16 cellular contexts compared by ENCODE assay signal in genomic region chr10:93417264-93417663, GRCh38.
DNase-seq lines count a peak whose midpoint lies in the region; ATAC-seq and TF ChIP-seq lines count a peak whose summit lies in the region.
"Had no signal": no experiment of that assay in that cellular context is flagged by ENCODE, and none has a peak within 500 bp of the region (broad histone marks: within the 10 kb centered on the region; RNA-seq: fewer than 3 reads in every experiment).

No MANE protein-coding gene starts in this region.

- peaks cover 42% of the 10 kb centered on the region for H3K36me3 Mint-ChIP-seq in activated T-cell treated with anti-CD3 and anti-CD28 coated beads, Interleukin-2, amount 50 U/mL, for 24 hours (ENCODE audit: low read depth)
- no peaks in the 10 kb centered on the region for H3K36me3 Mint-ChIP-seq in brain
- H3K36me3 Mint-ChIP-seq in effector memory CD8-positive, alpha-beta T cell (ENCODE audit: insufficient read depth): no peaks in the 10 kb centered on the region

- peak in 1 of 2 donors; percentile 56 for TF ChIP-seq POLR2A in thyroid gland (IDR thresholded peaks at IDR 0.05)

- no peaks in the 10 kb centered on the region for H3K27me3 Mint-ChIP-seq in activated T-cell treated with anti-CD3 and anti-CD28 coated beads, Interleukin-2, amount 50 U/mL, for 24 hours
- H3K27me3 Mint-ChIP-seq in brain: peaks cover 3% of the 10 kb centered on the region
- H3K27me3 Mint-ChIP-seq in effector memory CD8-positive, alpha-beta T cell: peaks cover 0 to 3% of the 10 kb centered on the region in 2 donors
- H3K27me3 Mint-ChIP-seq: activated CD4-positive, alpha-beta T cell treated with anti-CD3 and anti-CD28 coated beads, Interleukin-2, amount 10 ng/mL, durations not matched to agents 7 days and 5 days; activated T-helper 17 cell treated with anti-CD3 and anti-CD28 coated beads, Interleukin-2, amount 50 U/mL, for 72 hours had no signal

- H3K4me1 Mint-ChIP-seq in activated T-cell treated with anti-CD3 and anti-CD28 coated beads, Interleukin-2, amount 50 U/mL, for 24 hours (ENCODE audit: low read depth): peaks cover 35% of the 10 kb centered on the region
- peaks cover 43% of the 10 kb centered on the region for H3K4me1 Mint-ChIP-seq in brain
- peaks cover 19 to 27% of the 10 kb centered on the region in 2 donors for H3K4me1 Mint-ChIP-seq in effector memory CD8-positive, alpha-beta T cell (ENCODE audit: low read depth in 2 of 2)

- peaks cover 40 to 55% of the 10 kb centered on the region in 2 donors for H3K4me1 ChIP-seq in thyroid gland
- H3K4me1 ChIP-seq: testis had no signal

- TF ChIP-seq CTCF in brain (conservative IDR thresholded peaks at IDR 0.05): no peak
- no peak for TF ChIP-seq CTCF in thyroid gland (IDR thresholded peaks at IDR 0.05)
- no peak for TF ChIP-seq CTCF in GM20000 (IDR thresholded peaks at IDR 0.05; ENCODE audit: extremely low read depth, missing control alignments)

- H3K27ac ChIP-seq in thyroid gland: peak overlapping the region; percentile 80 to 96 (median 90)
- H3K27ac ChIP-seq: testis had no signal

- ATAC-seq in left lobe of liver (peak; percentile 29), GM21786 (IDR thresholded peaks at IDR 0.05; ENCODE audit: unreplicated experiment) (no peak)
- ATAC-seq in effector memory CD8-positive, alpha-beta T cell (replicated peaks): no peak
- ATAC-seq: activated T-helper 17 cell treated with anti-CD3 and anti-CD28 coated beads, Interleukin-2, amount 50 U/mL, for 72 hours had no signal

- no peaks in the 10 kb centered on the region for H3K9me3 Mint-ChIP-seq in activated T-cell treated with anti-CD3 and anti-CD28 coated beads, Interleukin-2, amount 50 U/mL, for 24 hours
- peaks cover 0 to 10% (median 0%) of the 10 kb centered on the region in 5 experiments for H3K9me3 Mint-ChIP-seq in brain
- H3K9me3 Mint-ChIP-seq in effector memory CD8-positive, alpha-beta T cell: no peaks in the 10 kb centered on the region

- no peaks in the 10 kb centered on the region for H3K36me3 ChIP-seq in thyroid gland

- DNase-seq in activated T-cell treated with anti-CD3 and anti-CD28 coated beads, Interleukin-2, amount 50 U/mL, for 24 hours: no peak
- DNase-seq in activated T-cell treated with anti-CD3 and anti-CD28 coated beads, Interleukin-2, amount 50 U/mL, for 1 hour: no peak
- DNase-seq in left lobe of liver (ENCODE audit: low spot score) (no peak), thyroid gland (peak; percentile 93 to 94), GM20000 (ENCODE audit: low spot score) (no peak)
- no peak for DNase-seq in effector memory CD8-positive, alpha-beta T cell
- DNase-seq: activated CD4-positive, alpha-beta T cell treated with anti-CD3 and anti-CD28 coated beads, Interleukin-2, amount 10 ng/mL, durations not matched to agents 7 days and 5 days; aorta; COR-L47; mucosa of descending colon; NCI-H69; T-helper 9 cell; testis had no signal

- no peak overlapping the region for H3K4me3 Mint-ChIP-seq in activated T-cell treated with anti-CD3 and anti-CD28 coated beads, Interleukin-2, amount 50 U/mL, for 24 hours
- H3K4me3 Mint-ChIP-seq in brain: peak overlapping the region in 2 of 5 experiments; percentile 4 to 21
- H3K4me3 Mint-ChIP-seq in effector memory CD8-positive, alpha-beta T cell: no peak overlapping the region
- H3K4me3 Mint-ChIP-seq: activated CD4-positive, alpha-beta T cell treated with anti-CD3 and anti-CD28 coated beads, Interleukin-2, amount 10 ng/mL, durations not matched to agents 7 days and 5 days; activated T-helper 17 cell treated with anti-CD3 and anti-CD28 coated beads, Interleukin-2, amount 50 U/mL, for 72 hours had no signal

- H3K27ac Mint-ChIP-seq in activated T-cell treated with anti-CD3 and anti-CD28 coated beads, Interleukin-2, amount 50 U/mL, for 24 hours: peak overlapping the region; percentile 8
- peak overlapping the region in 4 of 5 experiments; percentile 9 to 82 (median 68) for H3K27ac Mint-ChIP-seq in brain
- no peak overlapping the region for H3K27ac Mint-ChIP-seq in effector memory CD8-positive, alpha-beta T cell
- H3K27ac Mint-ChIP-seq: activated CD4-positive, alpha-beta T cell treated with anti-CD3 and anti-CD28 coated beads, Interleukin-2, amount 10 ng/mL, durations not matched to agents 7 days and 5 days; activated T-helper 17 cell treated with anti-CD3 and anti-CD28 coated beads, Interleukin-2, amount 50 U/mL, for 72 hours had no signal

- no peak overlapping the region for H3K4me3 ChIP-seq in thyroid gland (replicated peaks in 1 of 3)
- H3K4me3 ChIP-seq: mucosa of descending colon, testis had no signal

- WGBS in thyroid gland, 2 donors: 37 to 38% methylated on average over 3 of the region's 3 CpGs

- H3K9me3 ChIP-seq in thyroid gland: no peaks in the 10 kb centered on the region
- H3K9me3 ChIP-seq: mucosa of descending colon, testis had no signal

- intact Hi-C loops in thyroid gland (cut with DNase I): loop anchor here (10.0 kb wide), 1 partner anchor 58 kb away; no protein-coding TSS in a partner anchor

- no peaks in the 10 kb centered on the region for H3K27me3 ChIP-seq in thyroid gland
- H3K27me3 ChIP-seq: testis had no signal

Comparison
In these comparisons a context has a peak if more than half of its experiments do, and no peak if none do; other contexts are left out.
1. DNase-seq: peak in thyroid gland (2 of 2); none in activated T-cell treated with anti-CD3 and anti-CD28 coated beads, Interleukin-2, amount 50 U/mL, for 24 hours (single experiment), activated T-cell treated with anti-CD3 and anti-CD28 coated beads, Interleukin-2, amount 50 U/mL, for 1 hour (single experiment), left lobe of liver (single experiment), effector memory CD8-positive, alpha-beta T cell (0 of 3) and GM20000 (single experiment).
2. H3K27ac Mint-ChIP-seq: peak in activated T-cell treated with anti-CD3 and anti-CD28 coated beads, Interleukin-2, amount 50 U/mL, for 24 hours (single experiment) and brain (4 of 5); none in effector memory CD8-positive, alpha-beta T cell (0 of 2).